In the genomic region with DNA sequence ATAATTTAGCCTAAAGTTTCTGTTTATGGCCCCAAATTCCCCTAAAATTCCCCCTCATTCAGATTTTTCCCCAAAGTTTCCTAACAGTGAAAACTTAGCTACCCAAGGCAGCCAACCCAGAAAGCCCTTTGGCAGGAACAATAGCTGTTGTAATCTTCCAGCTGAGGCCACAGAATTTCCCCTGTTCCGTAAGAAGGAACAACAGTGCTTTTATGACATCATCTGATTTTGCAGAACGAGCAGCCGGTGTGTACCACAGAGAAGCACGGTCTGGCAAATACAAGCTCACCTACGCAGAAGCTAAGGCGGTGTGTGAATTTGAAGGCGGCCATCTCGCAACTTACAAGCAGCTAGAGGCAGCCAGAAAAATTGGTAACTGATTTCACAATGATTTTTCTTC, we compare ENCODE assay signal across 10 cellular contexts. TPM values are rescaled to one million over a fixed set of nuclear protein-coding genes. Genes with fewer than 3 reads are reported as not detected.
DNase-seq lines count a peak whose midpoint lies in the region; ATAC-seq and TF ChIP-seq lines count a peak whose summit lies in the region.
"Had no signal": no experiment of that assay in that cellular context is flagged by ENCODE, and none has a peak within 500 bp of the region (broad histone marks: within the 10 kb centered on the region; RNA-seq: fewer than 3 reads in every experiment).

No MANE protein-coding gene starts in this region.

- H2AK9ac ChIP-seq in IMR-90 (replicated peaks; ENCODE audit: low read depth, low read length, poor library complexity) = no peak overlapping the region

- CTCF ChIA-PET in IMR-90 (lab: Yijun Ruan, JAX) = no interaction called here

- POLR2A ChIA-PET in IMR-90 (lab: Charles Lee; ENCODE audit: unreplicated experiment) = no interaction called here

- TF ChIP-seq EP300 in tibial nerve (IDR thresholded peaks at IDR 0.05) = peak in 1 of 2 donors; percentile 70

- H3K79me1 ChIP-seq in IMR-90 (ENCODE audit: low read depth in 1 of 2, low read length in 2 of 2) = no peaks in the 10 kb centered on the region

- H4K20me1 ChIP-seq in IMR-90 (ENCODE audit: insufficient read depth, low read length) = no peaks in the 10 kb centered on the region

- intact Hi-C loops in IMR-90 (cut with micrococcal nuclease) = no loop called here

- H4K5ac ChIP-seq in IMR-90 (ENCODE audit: low read depth, low read length) = no peak overlapping the region

- no peak overlapping the region for H4K91ac ChIP-seq in IMR-90 (ENCODE audit: insufficient read depth, low read depth, low read length)

- no peaks in the 10 kb centered on the region for H3K9me1 ChIP-seq in IMR-90 (ENCODE audit: insufficient read depth, low read length)

- no peak overlapping the region for H2BK15ac ChIP-seq in IMR-90 (ENCODE audit: low read depth, low read length)

- no peak overlapping the region for H4K8ac ChIP-seq in IMR-90 (ENCODE audit: low read depth in 2 of 2, low read length in 2 of 2)

- no peak overlapping the region for H3K27ac Mint-ChIP-seq in chondrocyte (ENCODE audit: unreplicated experiment)

- no peak for TF ChIP-seq RAD21 in IMR-90 (IDR thresholded peaks at IDR 0.05; ENCODE audit: low read length)

- WGBS in IMR-90 (ENCODE audit: extremely low coverage in 2 of 2, insufficient read length in 1 of 2), 2 experiments = 86% methylated on average over 7 of the region's 8 CpGs; no CpG with 5 or more reads in 1 of the 2 experiments
- 46 to 49% methylated on average over 8 of the region's 8 CpGs for WGBS in tibial nerve, 2 donors

- H3K14ac ChIP-seq in IMR-90 (replicated peaks; ENCODE audit: low read depth, low read length) = no peak overlapping the region

- no peak overlapping the region for H2AK5ac ChIP-seq in IMR-90 (ENCODE audit: low read depth, low read length)

- H3K23ac ChIP-seq in IMR-90 (ENCODE audit: low read depth, low read length) = no peak overlapping the region

- H3K56ac ChIP-seq in IMR-90 (ENCODE audit: extremely low read depth, insufficient read depth, low read length) = no peak overlapping the region

- H3K18ac ChIP-seq in IMR-90 (ENCODE audit: low read depth, low read length) = no peak overlapping the region

- dilution Hi-C loops in IMR-90 (cut with HindIII; ENCODE audit: low sequenced_read_pairs, unreplicated experiment) = no loop called here

- H3K4me1 ChIP-seq in IMR-90 (ENCODE audit: control insufficient read depth, insufficient read depth, low read length) (no peaks in the 10 kb centered on the region; the same call in none of the 2 replicates), tibial nerve (peaks cover 0 to 13% (median 0%) of the 10 kb centered on the region in 4 donors)
- H3K4me1 ChIP-seq: body of pancreas had no signal

- H3K36me3 ChIP-seq in IMR-90 (ENCODE audit: control insufficient read depth, insufficient read depth, low read length) = 0 out of 2 replicates have a peak, but pooled peaks cover 1% of the 10 kb centered on the region
- peaks cover 0 to 17% (median 0%) of the 10 kb centered on the region in 3 donors for H3K36me3 ChIP-seq in tibial nerve

- no peak overlapping the region for H2BK20ac ChIP-seq in IMR-90 (ENCODE audit: low read depth, low read length)

- no TSS peak for BruUV-seq in IMR-90 (replicated peaks; lab: Mats Ljungman, UMichigan)

- H3K27me3 ChIP-seq in IMR-90 (ENCODE audit: control insufficient read depth, insufficient read depth, low read length) = no peaks in the 10 kb centered on the region
- no peaks in the 10 kb centered on the region for H3K27me3 ChIP-seq in tibial nerve
- H3K27me3 ChIP-seq: body of pancreas had no signal

- H3K36me3 Mint-ChIP-seq in chondrocyte (ENCODE audit: low read depth) = no peaks in the 10 kb centered on the region

- H3K27ac ChIP-seq in IMR-90 (ENCODE audit: insufficient read depth, low read length) = no peak overlapping the region
- H3K27ac ChIP-seq in tibial nerve = peak overlapping the region; percentile 37 to 85 (median 70)
- H3K27ac ChIP-seq: 22Rv1, body of pancreas had no signal

- H2BK120ac ChIP-seq in IMR-90 (ENCODE audit: low read depth, low read length) = no peak overlapping the region

- in situ Hi-C loops in IMR-90 (cut with MboI; ENCODE audit: low sequenced_read_pairs) = no loop called here

- DNase-seq in NOMO-1 (lab: John Stamatoyannopoulos, UW; ENCODE audit: unreplicated experiment in 2 of 2) (peak; percentile 63 to 70), NOMO-1 treated with dmso at 0.1 percent for 144 hours (lab: John Stamatoyannopoulos, UW; ENCODE audit: unreplicated experiment) (no peak), IMR-90 (no peak), globus pallidus (ENCODE audit: low spot score) (peak; percentile 82), tibial nerve (ENCODE audit: low spot score in 2 of 2) (peak in 1 of 2 donors; percentile 43), hepatic stellate cell (ENCODE audit: low spot score) (no peak), chondrocyte (ENCODE audit: low spot score) (no peak)
- DNase-seq in stimulated activated CD4-positive, alpha-beta T cell treated with anti-CD3 and anti-CD28 coated beads, Interleukin-4, amount 100 ng/mL, for 24 hours = no peak

- H3K4me3 ChIP-seq in IMR-90 (ENCODE audit: insufficient read depth, low read depth, low read length) = no peak overlapping the region
- H3K4me3 ChIP-seq in tibial nerve = peak overlapping the region in 1 of 4 donors; percentile 1
- H3K4me3 ChIP-seq: body of pancreas had no signal

- H3K9me3 ChIP-seq in IMR-90 (ENCODE audit: control insufficient read depth, insufficient read depth, low read length) (no peaks in the 10 kb centered on the region), tibial nerve (peaks cover 0 to 3% (median 0%) of the 10 kb centered on the region in 4 donors)

- H2BK5ac ChIP-seq in IMR-90 (ENCODE audit: low read depth, low read length, poor library complexity, severe bottlenecking) = no peak overlapping the region

- H3K4me3 Mint-ChIP-seq in chondrocyte (ENCODE audit: unreplicated experiment) = no peak overlapping the region

- H2AFZ ChIP-seq in IMR-90 (replicated peaks; ENCODE audit: low read length, poor library complexity) = peak overlapping the region; percentile 47

- H3K27me3 Mint-ChIP-seq in chondrocyte (ENCODE audit: low read depth) = no peaks in the 10 kb centered on the region

- no peak overlapping the region for H3K9ac ChIP-seq in IMR-90 (ENCODE audit: low read depth, low read length)

- H3K4me1 Mint-ChIP-seq in chondrocyte (ENCODE audit: low read depth) = peaks cover 15% of the 10 kb centered on the region

- H3K4ac ChIP-seq in IMR-90 (ENCODE audit: low read depth, low read length) = no peak overlapping the region

- TF ChIP-seq POLR2A in IMR-90 (IDR thresholded peaks at IDR 0.05; ENCODE audit: low read depth, low read length) (no peak), tibial nerve (IDR thresholded peaks at IDR 0.05) (no peak)

- no peaks in the 10 kb centered on the region for H3K9me3 Mint-ChIP-seq in chondrocyte (ENCODE audit: low read depth)

- no peak overlapping the region for H3K4me2 ChIP-seq in IMR-90 (ENCODE audit: low read depth, low read length)

- no peak for ATAC-seq in IMR-90 (ENCODE audit: low read depth)
- ATAC-seq: body of pancreas had no signal

- TF ChIP-seq CTCF in IMR-90 (conservative IDR thresholded peaks at IDR 0.05; ENCODE audit: low read depth, low read length) = no peak
- no peak for TF ChIP-seq CTCF in tibial nerve (IDR thresholded peaks at IDR 0.05)
- no peak for TF ChIP-seq CTCF in chondrocyte (IDR thresholded peaks at IDR 0.05)

TF ChIP-seq in IMR-90, 13 proteins besides CTCF, POLR2A, EP300 and RAD21 (continues in another document):
- TF ChIP-seq FOS (IDR thresholded peaks at IDR 0.05; ENCODE audit: low read depth, low read length) = no peak
- TF ChIP-seq MAZ (IDR thresholded peaks at IDR 0.05; ENCODE audit: borderline replicate concordance, low read depth, low read length) = no peak
- TF ChIP-seq SMC3 (IDR thresholded peaks at IDR 0.05; ENCODE audit: low read depth, low read length) = no peak
- no peak for TF ChIP-seq RFX5 (IDR thresholded peaks at IDR 0.05; ENCODE audit: low read depth, low read length)
- no peak for TF ChIP-seq RCOR1 (IDR thresholded peaks at IDR 0.05; ENCODE audit: insufficient replicate concordance, low read length)
- no peak for TF ChIP-seq USF2 (IDR thresholded peaks at IDR 0.05; ENCODE audit: low read depth, low read length)
- no peak for TF ChIP-seq CEBPB (IDR thresholded peaks at IDR 0.05; ENCODE audit: low read depth, low read length)
- no peak for TF ChIP-seq MXI1 (IDR thresholded peaks at IDR 0.05; ENCODE audit: borderline replicate concordance, low read depth, low read length)
- TF ChIP-seq BHLHE40 (IDR thresholded peaks at IDR 0.05; ENCODE audit: low read depth, low read length) = no peak
- TF ChIP-seq MAFK (IDR thresholded peaks at IDR 0.05; ENCODE audit: low read depth, low read length) = no peak
- TF ChIP-seq CHD1 (IDR thresholded peaks at IDR 0.05; ENCODE audit: low read depth, low read length) = no peak
- no peak for TF ChIP-seq NFE2L2 (IDR thresholded peaks at IDR 0.05; ENCODE audit: low read depth, low read length)

RNA-seq across cellular contexts. Expression of gene TNFAIP6, which starts 6.3 kb away (rescaled TPM):
- total RNA-seq in IMR-90 (2012; rRNA removed) = 2.2 and 2.9 TPM in 2 replicates
- polyA plus RNA-seq in IMR-90 (2012; rRNA removed) = 1.3 and 1.8 TPM in 2 replicates
- polyA plus RNA-seq in IMR-90 (2012; cell fraction: cytosol; rRNA removed) = 0.67 and 1.6 TPM in 2 replicates
- polyA plus RNA-seq in IMR-90 (2012; cell fraction: nucleus; rRNA removed; ENCODE audit: low replicate concordance) = 0.13 and 2.5 TPM in 2 replicates
- 1 to 10 TPM; 4.8 to 6.7 (median 6.5) TPM for total RNA-seq in tibial nerve
- 4.1 to 7.4 TPM (median 4.2 TPM) in 3 replicates for total RNA-seq in chondrocyte

RNA-seq across cellular contexts. Expression of gene RIF1, which starts 46.0 kb away (rescaled TPM):
- 43.9 and 53.6 TPM in 2 replicates for total RNA-seq in IMR-90 (2012; rRNA removed)
- polyA plus RNA-seq in IMR-90 (2012; rRNA removed) = 3.1 and 4.3 TPM in 2 replicates
- polyA plus RNA-seq in IMR-90 (2012; cell fraction: cytosol; rRNA removed) = 0.33 and 0.48 TPM in 2 replicates
- polyA plus RNA-seq in IMR-90 (2012; cell fraction: nucleus; rRNA removed; ENCODE audit: low replicate concordance) = 1.1 and 8.0 TPM in 2 replicates
- 10 to 100 TPM; 34.3 to 63.1 (median 46.3) TPM for total RNA-seq in tibial nerve
- 33.5 to 37.8 TPM (median 33.7 TPM) in 3 replicates for total RNA-seq in chondrocyte

Comparison
In these comparisons a context has a peak if more than half of its experiments do, and no peak if none do; other contexts are left out.
1. DNase-seq: peak in NOMO-1 (2 of 2) and globus pallidus (single experiment); none in NOMO-1 treated with dmso at 0.1 percent for 144 hours (single experiment), IMR-90 (single experiment), stimulated activated CD4-positive, alpha-beta T cell treated with anti-CD3 and anti-CD28 coated beads, Interleukin-4, amount 100 ng/mL, for 24 hours (single experiment), hepatic stellate cell (single experiment) and chondrocyte (single experiment).